In genomic region chr10:89351402-89352038, GRCh38 we compare ENCODE assay signal across 8 cellular contexts. TPM values are rescaled to one million over a fixed set of nuclear protein-coding genes. Genes with fewer than 3 reads are reported as not detected.
DNase-seq lines count a peak whose midpoint lies in the region; ATAC-seq, FAIRE-seq and TF ChIP-seq lines count a peak whose summit lies in the region.

No MANE protein-coding gene starts in this region.

- TF ChIP-seq POLR2A in H54 (IDR thresholded peaks at IDR 0.05; ENCODE audit: low read depth, low read length), result no peak

- ATAC-seq in HG03280 (IDR thresholded peaks at IDR 0.05; ENCODE audit: unreplicated experiment) (peak; percentile 91), mucosa of descending colon (peak; percentile 48)

- H3K9me3 Mint-ChIP-seq in activated naive CD4-positive, alpha-beta T cell treated with anti-CD3 and anti-CD28 coated beads, Interleukin-2, amount 50 U/mL, for 24 hours, result peaks cover 5% of the 10 kb centered on the region

- intact Hi-C loops in mucosa of descending colon (cut with DNase I, micrococcal nuclease), result no loop called here

- no peaks in the 10 kb centered on the region for H3K9me3 ChIP-seq in mucosa of descending colon

- FAIRE-seq in H54 (lab: Jason Lieb, UNC), result no peak

- H3K36me3 ChIP-seq in brain microvascular endothelial cell (replicated peaks) (no peaks in the 10 kb centered on the region), mucosa of descending colon (ENCODE audit: low read depth) (no peaks in the 10 kb centered on the region)

- no peak overlapping the region for H3K27ac Mint-ChIP-seq in activated naive CD4-positive, alpha-beta T cell treated with anti-CD3 and anti-CD28 coated beads, Interleukin-2, amount 50 U/mL, for 24 hours

- peaks cover 34% of the 10 kb centered on the region for H3K4me1 ChIP-seq in mucosa of descending colon (ENCODE audit: low read depth)

- H3K4me3 Mint-ChIP-seq in activated naive CD4-positive, alpha-beta T cell treated with anti-CD3 and anti-CD28 coated beads, Interleukin-2, amount 50 U/mL, for 24 hours, result peak overlapping the region; percentile 15

- DNase-seq in activated naive CD4-positive, alpha-beta T cell treated with anti-CD3 and anti-CD28 coated beads, Interleukin-2, amount 50 U/mL, for 16 hours, result no peak
- DNase-seq in brain microvascular endothelial cell (no peak), mucosa of descending colon (no peak), activated gamma-delta T cell treated with Interleukin-2 at 50 U/mL for 16 hours (no peak), H54 (ENCODE audit: insufficient read length, low spot score) (no peak), Ammon's horn (ENCODE audit: low spot score) (no peak)

- H3K27ac ChIP-seq in brain microvascular endothelial cell, result peak overlapping the region; percentile 78

- TF ChIP-seq CTCF in brain microvascular endothelial cell (IDR thresholded peaks at IDR 0.05; ENCODE audit: low read depth, low read length, missing control alignments) (no peak), mucosa of descending colon (IDR thresholded peaks at IDR 0.05) (no peak)

- no peaks in the 10 kb centered on the region for H3K27me3 Mint-ChIP-seq in activated naive CD4-positive, alpha-beta T cell treated with anti-CD3 and anti-CD28 coated beads, Interleukin-2, amount 50 U/mL, for 24 hours

- H3K4me3 ChIP-seq in brain microvascular endothelial cell (ENCODE audit: low read depth, low read length) (peak overlapping the region; percentile 42), mucosa of descending colon (no peak overlapping the region)

- H3K27me3 ChIP-seq in brain microvascular endothelial cell (replicated peaks), result no peaks in the 10 kb centered on the region

- in situ Hi-C loops in brain microvascular endothelial cell (cut with HindIII; ENCODE audit: low pct_ligation_motif_present, low sequenced_read_pairs), result no loop called here

- peaks cover 4% of the 10 kb centered on the region for H3K36me3 Mint-ChIP-seq in activated naive CD4-positive, alpha-beta T cell treated with anti-CD3 and anti-CD28 coated beads, Interleukin-2, amount 50 U/mL, for 24 hours

- H3K4me1 Mint-ChIP-seq in activated naive CD4-positive, alpha-beta T cell treated with anti-CD3 and anti-CD28 coated beads, Interleukin-2, amount 50 U/mL, for 24 hours, result peaks cover 37% of the 10 kb centered on the region

RNA-seq across cellular contexts. Expression of gene IFIT3, which starts 23.7 kb away (rescaled TPM):
- total RNA-seq in mucosa of descending colon, result 10 to 100 TPM in 2 of 3 donors, 1 to 10 TPM in 1; 5.8 to 12.7 (median 11.2) TPM

RNA-seq across cellular contexts. Expression of gene IFIT1B, which starts 26.3 kb away (rescaled TPM):
- not detected for total RNA-seq in mucosa of descending colon

RNA-seq across cellular contexts. Expression of gene IFIT1, which starts 40.9 kb away (rescaled TPM):
- 10 to 100 TPM in 1 of 3 donors, 1 to 10 TPM in 2; 6.2 to 21.5 (median 8.3) TPM for total RNA-seq in mucosa of descending colon

RNA-seq across cellular contexts. Expression of gene IFIT2, which starts 49.7 kb away (rescaled TPM):
- 1 to 10 TPM; 6.9 to 7.6 (median 7.5) TPM for total RNA-seq in mucosa of descending colon
